29 cellular contexts compared by ENCODE assay signal in genomic region chr5:159146839-159147238, GRCh38.
"Had no signal": no experiment of that assay in that cellular context is flagged by ENCODE, and none has a peak within 500 bp of the region (broad histone marks: within the 10 kb centered on the region; RNA-seq: fewer than 3 reads in every experiment).

No MANE protein-coding gene starts in this region.

- H3K9me3 ChIP-seq: ovary, psoas muscle, right lobe of liver, sigmoid colon, stomach, thoracic aorta, thyroid gland, tibial nerve, upper lobe of left lung, vagina had no signal

- H3K79me2 ChIP-seq: parathyroid adenoma had no signal

- H3K27me3 ChIP-seq: neural progenitor cell, ovary, right lobe of liver, stomach, thyroid gland, tibial nerve, upper lobe of left lung, vagina had no signal

- H3K36me3 ChIP-seq: neural progenitor cell, ovary, right lobe of liver, sigmoid colon, stomach, thoracic aorta, thyroid gland, tibial nerve, upper lobe of left lung, vagina had no signal

- H3K27ac ChIP-seq: neural progenitor cell, ovary, parathyroid adenoma, psoas muscle, right lobe of liver, sigmoid colon, stomach, thoracic aorta, thyroid gland, tibial nerve, upper lobe of left lung, vagina had no signal

- H3K4me1 ChIP-seq: neural progenitor cell, parathyroid adenoma, psoas muscle, right lobe of liver, sigmoid colon, stomach, thyroid gland, tibial nerve, upper lobe of left lung, vagina had no signal

- H3K4me3 Mint-ChIP-seq: natural killer cell; nephron; neural progenitor cell; stimulated activated effector memory CD8-positive, alpha-beta T cell treated with anti-CD3 and anti-CD28 coated beads, Interleukin-12 subunit alpha, Interleukin-12 subunit beta, amount 100 ng/mL, for 72 hours; stimulated activated naive B cell treated with anti-CD40 and anti-IgM and Interleukin-4, amounts not matched to agents 10 μg/mL and 1 μg/mL and 100 μg/mL, for 72 hours; stimulated activated naive CD8-positive, alpha-beta T cell treated with anti-CD3 and anti-CD28 coated beads, Interleukin-15, Interleukin-2, amounts not matched to agents 100 ng/mL and 50 ng/mL, for 24 hours had no signal

- H3K4me3 ChIP-seq: neural progenitor cell, ovary, psoas muscle, right lobe of liver, sigmoid colon, stomach, thoracic aorta, thyroid gland, tibial nerve, upper lobe of left lung, vagina had no signal

- H3K9ac ChIP-seq: neural progenitor cell, parathyroid adenoma had no signal

- H3K27ac Mint-ChIP-seq: natural killer cell; nephron; neural progenitor cell; progenitor cell of endocrine pancreas; stimulated activated effector memory CD8-positive, alpha-beta T cell treated with anti-CD3 and anti-CD28 coated beads, Interleukin-12 subunit alpha, Interleukin-12 subunit beta, amount 100 ng/mL, for 72 hours; stimulated activated naive B cell treated with anti-CD40 and anti-IgM and Interleukin-4, amounts not matched to agents 10 μg/mL and 1 μg/mL and 100 μg/mL, for 72 hours; stimulated activated naive CD8-positive, alpha-beta T cell treated with anti-CD3 and anti-CD28 coated beads, Interleukin-15, Interleukin-2, amounts not matched to agents 100 ng/mL and 50 ng/mL, for 24 hours had no signal

- H3K36me3 Mint-ChIP-seq: natural killer cell; neural progenitor cell; stimulated activated effector memory CD8-positive, alpha-beta T cell treated with anti-CD3 and anti-CD28 coated beads, Interleukin-12 subunit alpha, Interleukin-12 subunit beta, amount 100 ng/mL, for 72 hours; stimulated activated naive B cell treated with anti-CD40 and anti-IgM and Interleukin-4, amounts not matched to agents 10 μg/mL and 1 μg/mL and 100 μg/mL, for 72 hours had no signal

- FAIRE-seq: small intestine, urothelium cell line had no signal

- ATAC-seq: natural killer cell; psoas muscle; right cardiac atrium; right lobe of liver; stimulated activated effector memory CD8-positive, alpha-beta T cell treated with anti-CD3 and anti-CD28 coated beads, Interleukin-12 subunit alpha, Interleukin-12 subunit beta, amount 100 ng/mL, for 72 hours; stimulated activated naive B cell treated with anti-CD40 and anti-IgM and Interleukin-4, amounts not matched to agents 10 μg/mL and 1 μg/mL and 100 μg/mL, for 72 hours had no signal

- DNase-seq: natural killer cell; occipital lobe; ovary; posterior cingulate gyrus; psoas muscle; right cardiac atrium; right lobe of liver; sigmoid colon; small intestine; stimulated activated CD4-positive, alpha-beta T cell treated with anti-CD3 and anti-CD28 coated beads, Interleukin-15, amount 100 ng/mL, for 24 hours; stimulated activated CD4-positive, alpha-beta T cell treated with anti-CD3 and anti-CD28 coated beads, Interleukin-2, amount 100 ng/mL, for 24 hours; stimulated activated CD4-positive, alpha-beta T cell treated with anti-CD3 and anti-CD28 coated beads, Interleukin-2, amount 100 ng/mL, for 48 hours; stimulated activated CD4-positive, alpha-beta T cell treated with anti-CD3 and anti-CD28 coated beads, Interleukin-4, amount 100 ng/mL, for 24 hours; stimulated activated naive B cell treated with anti-CD40 and anti-IgM and Interleukin-4, amounts not matched to agents 10 μg/mL and 1 μg/mL and 100 μg/mL, for 72 hours; stimulated activated naive CD4-positive, alpha-beta T cell treated with Interleukin-2 at 50 U/mL for 16 hours; stomach; thyroid gland; trophoblast cell; upper lobe of left lung had no signal

- H3K9me3 Mint-ChIP-seq: natural killer cell; neural progenitor cell; stimulated activated effector memory CD8-positive, alpha-beta T cell treated with anti-CD3 and anti-CD28 coated beads, Interleukin-12 subunit alpha, Interleukin-12 subunit beta, amount 100 ng/mL, for 72 hours; stimulated activated naive CD8-positive, alpha-beta T cell treated with anti-CD3 and anti-CD28 coated beads, Interleukin-15, Interleukin-2, amounts not matched to agents 100 ng/mL and 50 ng/mL, for 24 hours had no signal

- H3K4me2 ChIP-seq: neural progenitor cell had no signal

- H3K4me1 Mint-ChIP-seq: natural killer cell; nephron; neural progenitor cell; stimulated activated effector memory CD8-positive, alpha-beta T cell treated with anti-CD3 and anti-CD28 coated beads, Interleukin-12 subunit alpha, Interleukin-12 subunit beta, amount 100 ng/mL, for 72 hours; stimulated activated naive B cell treated with anti-CD40 and anti-IgM and Interleukin-4, amounts not matched to agents 10 μg/mL and 1 μg/mL and 100 μg/mL, for 72 hours had no signal
